In the genomic region with DNA sequence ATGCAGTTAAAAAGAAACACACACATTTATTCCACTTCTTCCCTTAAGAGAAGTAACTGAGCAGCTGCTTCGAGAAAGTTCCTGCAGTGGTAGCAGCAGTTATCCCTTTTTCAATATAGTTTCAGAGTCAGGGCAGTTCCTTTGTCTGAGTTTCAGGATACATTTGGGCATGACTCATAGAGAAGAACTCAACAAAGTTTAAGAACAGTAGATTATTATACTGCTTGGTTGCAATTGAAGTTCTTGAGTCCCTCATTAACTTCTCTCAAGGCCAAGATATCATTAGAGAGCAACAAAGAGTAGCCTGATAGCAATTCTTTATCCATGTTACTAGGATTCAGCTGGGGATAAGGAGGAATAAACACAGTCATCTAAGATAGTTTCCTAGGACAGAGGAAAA, we compare ENCODE assay signal across 2 cellular contexts.
A peak's percentile ranks its signal among the peaks of the same experiment; 100 is the strongest.
TF ChIP-seq lines count a peak whose summit lies in the region.

No MANE protein-coding gene starts in this region.

TF ChIP-seq in A549, 52 proteins besides CTCF, POLR2A, EP300 and RAD21:
- TF ChIP-seq RFX5 (IDR thresholded peaks at IDR 0.05), result no peak
- TF ChIP-seq, protein P1, sequence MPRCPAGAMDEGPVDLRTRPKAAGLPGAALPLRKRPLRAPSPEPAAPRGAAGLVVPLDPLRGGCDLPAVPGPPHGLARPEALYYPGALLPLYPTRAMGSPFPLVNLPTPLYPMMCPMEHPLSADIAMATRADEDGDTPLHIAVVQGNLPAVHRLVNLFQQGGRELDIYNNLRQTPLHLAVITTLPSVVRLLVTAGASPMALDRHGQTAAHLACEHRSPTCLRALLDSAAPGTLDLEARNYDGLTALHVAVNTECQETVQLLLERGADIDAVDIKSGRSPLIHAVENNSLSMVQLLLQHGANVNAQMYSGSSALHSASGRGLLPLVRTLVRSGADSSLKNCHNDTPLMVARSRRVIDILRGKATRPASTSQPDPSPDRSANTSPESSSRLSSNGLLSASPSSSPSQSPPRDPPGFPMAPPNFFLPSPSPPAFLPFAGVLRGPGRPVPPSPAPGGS (IDR thresholded peaks at IDR 0.05), result no peak
TF ChIP-seq in A549: peak in this region for 0.

TF ChIP-seq in endothelial cell of umbilical vein, 7 proteins besides CTCF, POLR2A, EP300 and RAD21:
- TF ChIP-seq FOS (IDR thresholded peaks at IDR 0.05; ENCODE audit: borderline replicate concordance, insufficient read depth, low read length), result peak; percentile 42
- no peak for TF ChIP-seq MAX (IDR thresholded peaks at IDR 0.05; ENCODE audit: insufficient read depth, insufficient read length)
- no peak for TF ChIP-seq JUN (IDR thresholded peaks at IDR 0.05; ENCODE audit: borderline replicate concordance, insufficient read depth, insufficient read length, low read depth)
